Comparison of ENCODE assay signal across 29 cellular contexts in the genomic region with DNA sequence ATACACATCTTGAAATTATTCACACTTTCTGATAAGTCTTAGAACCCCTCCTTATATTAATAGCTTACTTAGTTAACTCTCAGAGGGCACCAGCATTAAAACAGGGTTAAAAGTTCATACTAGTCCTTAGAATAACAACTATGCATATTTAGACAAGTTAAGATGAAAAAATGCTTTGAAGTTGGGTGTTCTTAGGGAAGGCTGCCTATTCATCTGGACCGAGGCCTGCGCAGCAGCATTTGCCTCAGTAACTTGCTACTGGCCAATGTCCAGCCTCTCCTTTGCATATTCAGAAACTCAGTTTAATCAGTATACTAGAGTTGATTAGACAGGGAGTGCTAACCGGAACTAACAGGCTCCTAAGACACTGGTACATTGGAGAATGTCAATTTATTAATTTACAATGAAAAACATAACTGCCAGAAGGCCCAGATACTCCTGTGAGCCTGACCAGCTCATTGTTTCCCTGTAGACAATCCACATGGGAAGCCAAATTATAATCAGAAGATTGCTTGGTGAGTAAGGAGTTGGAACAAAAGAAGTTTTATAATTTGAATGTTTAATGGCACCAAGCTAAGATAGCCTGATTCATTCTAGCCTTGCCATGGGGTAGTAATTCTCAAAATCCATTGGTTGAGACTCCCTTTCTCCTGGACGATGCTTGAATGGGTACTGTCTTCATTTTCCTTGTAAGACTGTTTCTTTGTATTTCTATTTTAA.
"Had no signal": no experiment of that assay in that cellular context is flagged by ENCODE, and none has a peak within 500 bp of the region (broad histone marks: within the 10 kb centered on the region; RNA-seq: fewer than 3 reads in every experiment).

No MANE protein-coding gene starts in this region.

- H3K27me3 Mint-ChIP-seq: central memory CD8-positive, alpha-beta T cell; dendritic cell treated with granulocyte-macrophage colony-stimulating factor and Interleukin-4, amounts not matched to agents 40 ng/mL and 50 ng/mL, for 4 days; naive B cell; natural killer cell treated with Interleukin-12 subunit alpha and Interleukin-12 subunit beta and Interleukin-15 and Interleukin-18, amount 100 ng/mL, for 72 hours; progenitor cell of endocrine pancreas; stimulated activated memory B cell treated with anti-CD40 and anti-IgM and Interleukin-4, amounts not matched to agents 10 μg/mL and 1 μg/mL and 100 μg/mL, for 72 hours had no signal

- H3K9me3 Mint-ChIP-seq: central memory CD8-positive, alpha-beta T cell; dendritic cell treated with granulocyte-macrophage colony-stimulating factor and Interleukin-4, amounts not matched to agents 40 ng/mL and 50 ng/mL, for 4 days; endodermal cell; natural killer cell treated with Interleukin-12 subunit alpha and Interleukin-12 subunit beta and Interleukin-15 and Interleukin-18, amount 100 ng/mL, for 72 hours; neural progenitor cell; stimulated activated memory B cell treated with anti-CD40 and anti-IgM and Interleukin-4, amounts not matched to agents 10 μg/mL and 1 μg/mL and 100 μg/mL, for 72 hours had no signal

- H3K4me3 Mint-ChIP-seq: central memory CD8-positive, alpha-beta T cell; dendritic cell treated with granulocyte-macrophage colony-stimulating factor and Interleukin-4, amounts not matched to agents 40 ng/mL and 50 ng/mL, for 4 days; endodermal cell; naive B cell; natural killer cell treated with Interleukin-12 subunit alpha and Interleukin-12 subunit beta and Interleukin-15 and Interleukin-18, amount 100 ng/mL, for 72 hours; neural progenitor cell; stimulated activated memory B cell treated with anti-CD40 and anti-IgM and Interleukin-4, amounts not matched to agents 10 μg/mL and 1 μg/mL and 100 μg/mL, for 72 hours had no signal

- H3K27ac Mint-ChIP-seq: dendritic cell treated with granulocyte-macrophage colony-stimulating factor and Interleukin-4, amounts not matched to agents 40 ng/mL and 50 ng/mL, for 4 days; endodermal cell; naive B cell; natural killer cell treated with Interleukin-12 subunit alpha and Interleukin-12 subunit beta and Interleukin-15 and Interleukin-18, amount 100 ng/mL, for 72 hours; neural progenitor cell; progenitor cell of endocrine pancreas; stimulated activated memory B cell treated with anti-CD40 and anti-IgM and Interleukin-4, amounts not matched to agents 10 μg/mL and 1 μg/mL and 100 μg/mL, for 72 hours had no signal

- H3K27me3 ChIP-seq: colonic mucosa, esophagus muscularis mucosa, gastroesophageal sphincter, heart left ventricle, hepatocyte, neural progenitor cell, right atrium auricular region, spleen, suprapubic skin, transverse colon, upper lobe of right lung, uterus had no signal

- H3K4me1 Mint-ChIP-seq: endodermal cell, neural progenitor cell had no signal

- H3K9me3 ChIP-seq: colonic mucosa, esophagus muscularis mucosa, gastroesophageal sphincter, heart left ventricle, left ventricle myocardium inferior, lower lobe of right lung, mucosa of descending colon, right atrium auricular region, spleen, suprapubic skin, transverse colon, upper lobe of right lung, uterus had no signal

- H3K4me1 ChIP-seq: colonic mucosa, esophagus muscularis mucosa, gastroesophageal sphincter, heart left ventricle, left ventricle myocardium inferior, lower lobe of right lung, neural progenitor cell, parathyroid adenoma, right atrium auricular region, suprapubic skin, transverse colon, upper lobe of right lung, uterus had no signal

- H2AFZ ChIP-seq: hepatocyte, neural progenitor cell, parathyroid adenoma had no signal

- H3K36me3 ChIP-seq: colonic mucosa, uterus had no signal

- H3K9ac ChIP-seq: neural progenitor cell, parathyroid adenoma had no signal

- H3K4me2 ChIP-seq: hepatocyte, neural progenitor cell had no signal

- DNase-seq: colonic mucosa; effector CD8-positive, alpha-beta T cell; endodermal cell; foreskin fibroblast; heart left ventricle; kidney; left ventricle myocardium inferior; lower lobe of right lung; mucosa of descending colon; naive B cell; spleen; stimulated activated CD4-positive, alpha-beta T cell treated with anti-CD3 and anti-CD28 coated beads, Interleukin-4, amount 100 ng/mL, for 4 hours; stimulated activated naive CD8-positive, alpha-beta T cell treated with anti-CD3 and anti-CD28 coated beads, Interleukin-15, Interleukin-2, amounts not matched to agents 100 U/mL and 50 U/mL, for 24 hours; transverse colon; upper lobe of right lung; uterus had no signal

- H3K27ac ChIP-seq: colonic mucosa, esophagus muscularis mucosa, gastroesophageal sphincter, heart left ventricle, hepatocyte, left ventricle myocardium inferior, lower lobe of right lung, neural progenitor cell, parathyroid adenoma, right atrium auricular region, skin epidermis, spleen, suprapubic skin, transverse colon, upper lobe of right lung, uterus had no signal

- H3K4me3 ChIP-seq: colonic mucosa, esophagus muscularis mucosa, gastroesophageal sphincter, heart left ventricle, hepatocyte, left ventricle myocardium inferior, lower lobe of right lung, mucosa of descending colon, neural progenitor cell, right atrium auricular region, skin epidermis, spleen, suprapubic skin, transverse colon, upper lobe of right lung, uterus had no signal

- H3K79me2 ChIP-seq: hepatocyte, parathyroid adenoma had no signal
